In the genomic region with DNA sequence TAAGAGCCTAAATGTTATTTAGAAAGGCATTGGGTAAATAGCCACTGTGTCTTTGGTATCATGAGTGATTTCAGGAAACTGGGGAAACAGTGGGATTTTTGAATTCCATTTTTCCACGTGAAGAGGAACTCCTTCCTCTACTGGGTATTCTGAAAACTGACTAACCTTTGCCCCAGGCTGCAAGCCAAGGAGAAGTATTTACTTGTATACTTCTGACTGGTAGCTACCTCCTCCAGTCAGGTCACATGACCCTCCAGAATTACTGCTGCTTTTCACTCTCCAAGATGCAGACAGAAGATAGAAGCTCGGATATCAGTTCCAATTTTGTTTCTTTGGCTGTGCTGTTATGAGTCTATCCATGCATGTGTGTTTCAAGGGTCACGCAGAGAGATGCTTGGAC, we compare ENCODE assay signal across 23 cellular contexts.
"Had no signal": no experiment of that assay in that cellular context is flagged by ENCODE, and none has a peak within 500 bp of the region (broad histone marks: within the 10 kb centered on the region; RNA-seq: fewer than 3 reads in every experiment).

No MANE protein-coding gene starts in this region.

- H3K27ac Mint-ChIP-seq: activated naive CD4-positive, alpha-beta T cell treated with anti-CD3 and anti-CD28 coated beads, Interleukin-2, amount 10 ng/mL, durations not matched to agents 7 days and 5 days; activated naive CD8-positive, alpha-beta T cell treated with anti-CD3 and anti-CD28 coated beads, Interleukin-2, amount 50 U/mL, for 24 hours; natural killer cell treated with Interleukin-12 subunit alpha and Interleukin-12 subunit beta and Interleukin-15 and Interleukin-18, amount 100 ng/mL, for 72 hours; stimulated activated naive B cell treated with anti-CD40 and anti-IgM and Interleukin-4, amounts not matched to agents 10 μg/mL and 1 μg/mL and 100 μg/mL, for 72 hours had no signal

- H3K4me1 ChIP-seq: uterus had no signal

- H3K4me3 ChIP-seq: gastrocnemius medialis, sigmoid colon, spleen, uterus had no signal

- H3K27me3 Mint-ChIP-seq: stimulated activated naive B cell treated with anti-CD40 and anti-IgM and Interleukin-4, amounts not matched to agents 10 μg/mL and 1 μg/mL and 100 μg/mL, for 72 hours had no signal

- H3K27me3 ChIP-seq: brain microvascular endothelial cell, gastrocnemius medialis, neutrophil, sigmoid colon, spleen, uterus had no signal

- ATAC-seq: activated naive CD8-positive, alpha-beta T cell treated with anti-CD3 and anti-CD28 coated beads, Interleukin-2, amount 50 U/mL, for 24 hours; gastrocnemius medialis; left ventricle myocardium superior; natural killer cell treated with Interleukin-12 subunit alpha and Interleukin-12 subunit beta and Interleukin-15 and Interleukin-18, amount 100 ng/mL, for 72 hours; stimulated activated naive B cell treated with anti-CD40 and anti-IgM and Interleukin-4, amounts not matched to agents 10 μg/mL and 1 μg/mL and 100 μg/mL, for 72 hours had no signal

- H3K27ac ChIP-seq: brain microvascular endothelial cell, gastrocnemius medialis, neutrophil, sigmoid colon, spleen, uterus, VCaP had no signal

- H3K4me3 Mint-ChIP-seq: activated naive CD4-positive, alpha-beta T cell treated with anti-CD3 and anti-CD28 coated beads, Interleukin-2, amount 10 ng/mL, durations not matched to agents 7 days and 5 days; activated naive CD8-positive, alpha-beta T cell treated with anti-CD3 and anti-CD28 coated beads, Interleukin-2, amount 50 U/mL, for 24 hours; natural killer cell treated with Interleukin-12 subunit alpha and Interleukin-12 subunit beta and Interleukin-15 and Interleukin-18, amount 100 ng/mL, for 72 hours; stimulated activated naive B cell treated with anti-CD40 and anti-IgM and Interleukin-4, amounts not matched to agents 10 μg/mL and 1 μg/mL and 100 μg/mL, for 72 hours had no signal

- H3K36me3 ChIP-seq: brain microvascular endothelial cell, gastrocnemius medialis, neutrophil, sigmoid colon, uterus had no signal

- H3K9me3 ChIP-seq: gastrocnemius medialis, neutrophil, sigmoid colon had no signal

- DNase-seq: activated CD4-positive, alpha-beta T cell treated with anti-CD3 and anti-CD28 coated beads for 1 hour; activated CD8-positive, alpha-beta memory T cell treated with anti-CD3 and anti-CD28 coated beads for 24 hours; activated CD8-positive, alpha-beta memory T cell treated with anti-CD3 and anti-CD28 coated beads, Interleukin-2, amount 50 U/mL, for 48 hours; activated effector memory CD4-positive, alpha-beta T cell treated with Interleukin-2 at 50 U/mL for 16 hours; activated naive CD4-positive, alpha-beta T cell treated with anti-CD3 and anti-CD28 coated beads, Interleukin-2, amount 10 ng/mL, durations not matched to agents 7 days and 5 days; activated naive CD8-positive, alpha-beta T cell treated with anti-CD3 and anti-CD28 coated beads, Interleukin-2, amount 50 U/mL, for 24 hours; activated T-cell treated with anti-CD3 and anti-CD28 coated beads, Interleukin-2, amount 50 U/mL, for 48 hours; anterior cingulate cortex; brain microvascular endothelial cell; central memory CD4-positive, alpha-beta T cell; erythroblast; gastrocnemius medialis; head of caudate nucleus; left ventricle myocardium superior; mesenchymal stem cell; sigmoid colon; spleen; stimulated activated naive B cell treated with anti-CD40 and anti-IgM and Interleukin-4, amounts not matched to agents 10 μg/mL and 1 μg/mL and 100 μg/mL, for 72 hours; T1000; uterus had no signal
